Comparison of ENCODE assay signal across 1 cellular context in the genomic region with DNA sequence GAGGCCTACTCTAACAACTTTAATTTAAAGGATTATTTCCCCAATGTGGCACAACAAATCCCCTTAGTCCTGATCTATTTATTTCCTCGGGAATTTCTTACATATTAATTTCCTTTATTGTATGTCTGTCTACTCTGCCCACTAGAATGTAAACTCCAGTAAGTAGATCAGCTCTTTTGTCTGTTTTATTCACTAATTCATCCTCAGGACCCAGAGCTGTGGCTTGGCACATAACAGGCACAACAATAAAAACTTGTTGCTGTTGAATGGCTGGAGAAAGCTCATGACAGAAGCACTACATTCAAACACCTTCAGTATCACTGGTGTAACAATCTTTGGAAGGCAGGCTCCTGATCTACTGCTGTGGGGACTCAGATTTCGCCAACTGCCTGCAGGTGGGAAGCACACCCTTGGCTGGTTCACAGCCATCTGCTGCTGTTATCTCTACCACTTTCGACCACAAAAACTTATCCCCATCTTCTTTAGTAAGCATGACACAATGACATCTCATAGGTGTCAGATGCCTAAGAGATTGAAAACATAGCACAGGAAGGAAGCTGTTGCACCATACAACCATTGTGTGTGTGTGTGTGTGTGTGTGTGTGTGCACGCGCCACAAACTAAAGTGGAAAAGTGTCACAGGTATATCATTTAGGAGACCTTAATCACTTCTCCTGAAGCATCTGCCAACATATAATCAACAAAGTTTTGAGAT.
TF ChIP-seq lines count a peak whose summit lies in the region.

No MANE protein-coding gene starts in this region.

TF ChIP-seq in K562, 482 proteins besides CTCF, POLR2A, EP300 and RAD21 (continued from another document and continues in another):
- TF ChIP-seq, protein P1, sequence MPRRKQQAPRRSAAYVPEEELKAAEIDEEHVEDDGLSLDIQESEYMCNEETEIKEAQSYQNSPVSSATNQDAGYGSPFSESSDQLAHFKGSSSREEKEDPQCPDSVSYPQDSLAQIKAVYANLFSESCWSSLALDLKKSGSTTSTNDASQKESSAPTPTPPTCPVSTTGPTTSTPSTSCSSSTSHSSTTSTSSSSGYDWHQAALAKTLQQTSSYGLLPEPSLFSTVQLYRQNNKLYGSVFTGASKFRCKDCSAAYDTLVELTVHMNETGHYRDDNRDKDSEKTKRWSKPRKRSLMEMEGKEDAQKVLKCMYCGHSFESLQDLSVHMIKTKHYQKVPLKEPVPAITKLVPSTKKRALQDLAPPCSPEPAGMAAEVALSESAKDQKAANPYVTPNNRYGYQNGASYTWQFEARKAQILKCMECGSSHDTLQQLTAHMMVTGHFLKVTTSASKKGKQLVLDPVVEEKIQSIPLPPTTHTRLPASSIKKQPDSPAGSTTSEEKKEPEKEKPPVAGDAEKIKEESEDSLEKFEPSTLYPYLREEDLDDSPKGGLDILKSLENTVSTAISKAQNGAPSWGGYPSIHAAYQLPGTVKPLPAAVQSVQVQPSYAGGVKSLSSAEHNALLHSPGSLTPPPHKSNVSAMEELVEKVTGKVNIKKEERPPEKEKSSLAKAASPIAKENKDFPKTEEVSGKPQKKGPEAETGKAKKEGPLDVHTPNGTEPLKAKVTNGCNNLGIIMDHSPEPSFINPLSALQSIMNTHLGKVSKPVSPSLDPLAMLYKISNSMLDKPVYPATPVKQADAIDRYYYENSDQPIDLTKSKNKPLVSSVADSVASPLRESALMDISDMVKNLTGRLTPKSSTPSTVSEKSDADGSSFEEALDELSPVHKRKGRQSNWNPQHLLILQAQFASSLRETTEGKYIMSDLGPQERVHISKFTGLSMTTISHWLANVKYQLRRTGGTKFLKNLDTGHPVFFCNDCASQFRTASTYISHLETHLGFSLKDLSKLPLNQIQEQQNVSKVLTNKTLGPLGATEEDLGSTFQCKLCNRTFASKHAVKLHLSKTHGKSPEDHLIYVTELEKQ (CRISPR knock-in tag; IDR thresholded peaks at IDR 0.05) = peak; percentile 53; the same call in 1 of the 2 replicates
- peak; percentile 78 for TF ChIP-seq CHD4 (IDR thresholded peaks at IDR 0.05; ENCODE audit: insufficient read depth, insufficient replicate concordance, low read depth, low read length, poor library complexity, severe bottlenecking)
- peak; percentile 81 for TF ChIP-seq BHLHE40 (IDR thresholded peaks at IDR 0.05; ENCODE audit: low read length)
- TF ChIP-seq PBX2 (CRISPR knock-in tag; IDR thresholded peaks at IDR 0.05; ENCODE audit: low read depth) = no peak
- TF ChIP-seq PBX2 (tag; conservative IDR thresholded peaks at IDR 0.05; ENCODE audit: low read depth) = peak; percentile 42
- no peak for TF ChIP-seq XRCC4 (IDR thresholded peaks at IDR 0.05; ENCODE audit: extremely low read depth, insufficient read depth, insufficient read length)
- peak; percentile 96 for TF ChIP-seq MECOM (CRISPR knock-in tag; IDR thresholded peaks at IDR 0.05)
- TF ChIP-seq ZNF311 (CRISPR knock-in tag; IDR thresholded peaks at IDR 0.05) = peak; percentile 83
- TF ChIP-seq TEAD4 (IDR thresholded peaks at IDR 0.05; ENCODE audit: low read length) = peak; percentile 99
- TF ChIP-seq TEAD4 (CRISPR knock-in tag; IDR thresholded peaks at IDR 0.05; ENCODE audit: borderline replicate concordance) = no peak
- peak; percentile 90 for TF ChIP-seq HBP1 (CRISPR knock-in tag; IDR thresholded peaks at IDR 0.05)
- no peak for TF ChIP-seq NR2C1 (IDR thresholded peaks at IDR 0.05)
- TF ChIP-seq NR2C1 (tag; IDR thresholded peaks at IDR 0.05) = peak; percentile 70
- TF ChIP-seq RBM39 (optimal IDR thresholded peaks at IDR 0.05; ENCODE audit: low read depth, low read length) = no peak
- TF ChIP-seq RBBP5 (IDR thresholded peaks at IDR 0.05; ENCODE audit: borderline replicate concordance, insufficient read depth, low read length, poor library complexity, severe bottlenecking) = peak; percentile 78
- TF ChIP-seq DEAF1 (CRISPR knock-in tag; IDR thresholded peaks at IDR 0.05) = peak; percentile 32; the same call in 1 of the 2 replicates
- TF ChIP-seq ZNF354B (CRISPR knock-in tag; IDR thresholded peaks at IDR 0.05) = peak; percentile 5; the same call in 1 of the 2 replicates
- peak; percentile 89 for TF ChIP-seq CEBPB (tag; IDR thresholded peaks at IDR 0.05)
- TF ChIP-seq YY1 (IDR thresholded peaks at IDR 0.05; ENCODE audit: borderline replicate concordance in 1 of 3, control insufficient read depth in 1 of 3, extremely low read depth in 1 of 3, insufficient read depth in 3 of 3, insufficient read length in 1 of 3, insufficient replicate concordance in 2 of 3, low read depth in 1 of 3, low read length in 2 of 3) = no peak
- TF ChIP-seq, protein P2, sequence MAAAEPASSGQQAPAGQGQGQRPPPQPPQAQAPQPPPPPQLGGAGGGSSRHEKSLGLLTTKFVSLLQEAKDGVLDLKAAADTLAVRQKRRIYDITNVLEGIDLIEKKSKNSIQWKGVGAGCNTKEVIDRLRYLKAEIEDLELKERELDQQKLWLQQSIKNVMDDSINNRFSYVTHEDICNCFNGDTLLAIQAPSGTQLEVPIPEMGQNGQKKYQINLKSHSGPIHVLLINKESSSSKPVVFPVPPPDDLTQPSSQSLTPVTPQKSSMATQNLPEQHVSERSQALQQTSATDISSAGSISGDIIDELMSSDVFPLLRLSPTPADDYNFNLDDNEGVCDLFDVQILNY (CRISPR knock-in tag; IDR thresholded peaks at IDR 0.05) = peak; percentile 51
- TF ChIP-seq ZNF586 (CRISPR knock-in tag; conservative IDR thresholded peaks at IDR 0.05) = 0 out of 2 replicates have a peak, but pooled peaks have one; percentile 36
- TF ChIP-seq CREBBP (IDR thresholded peaks at IDR 0.05; ENCODE audit: low read depth, low read length) = no peak
- 0 out of 2 replicates have a peak, but pooled peaks have one; percentile 45 for TF ChIP-seq BCL6 (CRISPR knock-in tag; IDR thresholded peaks at IDR 0.05)
- peak; percentile 90 for TF ChIP-seq MEIS2 (IDR thresholded peaks at IDR 0.05; ENCODE audit: partially characterized antibody)
- no peak for TF ChIP-seq ZNF224 (CRISPR knock-in tag; IDR thresholded peaks at IDR 0.05)
- 0 out of 2 replicates have a peak, but pooled peaks have one; percentile 19 for TF ChIP-seq SMARCE1 (IDR thresholded peaks at IDR 0.05)
- peak; percentile 74; the same call in 1 of the 2 replicates for TF ChIP-seq ZBTB17 (CRISPR knock-in tag; IDR thresholded peaks at IDR 0.05)
- peak; percentile 98 for TF ChIP-seq SOX6 (IDR thresholded peaks at IDR 0.05)
- TF ChIP-seq ZNF184 (CRISPR knock-in tag; IDR thresholded peaks at IDR 0.05) = no peak
- peak; percentile 66; the same call in 1 of the 2 replicates for TF ChIP-seq MTA3 (IDR thresholded peaks at IDR 0.05; ENCODE audit: borderline replicate concordance)
- TF ChIP-seq IRF9 (tag; IDR thresholded peaks at IDR 0.05) = peak; percentile 86
- TF ChIP-seq ZNF696 (CRISPR knock-in tag; conservative IDR thresholded peaks at IDR 0.05) = 0 out of 2 replicates have a peak, but pooled peaks have one; percentile 32
- peak; percentile 94 for TF ChIP-seq CREB3 (tag; conservative IDR thresholded peaks at IDR 0.05; ENCODE audit: low read depth)
- peak; percentile 69 for TF ChIP-seq CREB3L1 (IDR thresholded peaks at IDR 0.05; ENCODE audit: borderline replicate concordance, low read depth)
- peak; percentile 61; the same call in 1 of the 2 replicates for TF ChIP-seq ZNF444 (CRISPR knock-in tag; IDR thresholded peaks at IDR 0.05)
- no peak for TF ChIP-seq PCBP2 (IDR thresholded peaks at IDR 0.05; ENCODE audit: low read depth, low read length, poor library complexity, severe bottlenecking)
- TF ChIP-seq CHD2 (IDR thresholded peaks at IDR 0.05; ENCODE audit: low read depth, low read length) = peak; percentile 39; the same call in 1 of the 2 replicates
- peak; percentile 33 to 65; a peak in 3 of 4 replicates for TF ChIP-seq FOXK2 (conservative IDR thresholded peaks at IDR 0.05 in 1 of 2, IDR thresholded peaks at IDR 0.05 in 1 of 2; ENCODE audit: low read depth in 2 of 2)
- peak; percentile 55; the same call in 1 of the 2 replicates for TF ChIP-seq ATF4 (CRISPR knock-in tag; IDR thresholded peaks at IDR 0.05)
- peak; percentile 72; the same call in 1 of the 2 replicates for TF ChIP-seq GABPB2 (CRISPR knock-in tag; conservative IDR thresholded peaks at IDR 0.05)
- TF ChIP-seq MAFF (IDR thresholded peaks at IDR 0.05; ENCODE audit: low read length) = peak; percentile 22
- no peak for TF ChIP-seq XRCC3 (IDR thresholded peaks at IDR 0.05)
- TF ChIP-seq FOXJ2 (tag; IDR thresholded peaks at IDR 0.05) = no peak
- TF ChIP-seq HES1 (IDR thresholded peaks at IDR 0.05; ENCODE audit: low read depth) = peak; percentile 95
- TF ChIP-seq CCNT2 (IDR thresholded peaks at IDR 0.05; ENCODE audit: borderline replicate concordance, extremely low read depth, insufficient read length, low read depth, low read length) = peak; percentile 87
- TF ChIP-seq SIRT6 (IDR thresholded peaks at IDR 0.05; ENCODE audit: low read depth, low read length) = peak; percentile 45
- peak; percentile 84 for TF ChIP-seq CREB1 (IDR thresholded peaks at IDR 0.05)
- TF ChIP-seq CREB1 (CRISPR knock-in tag; IDR thresholded peaks at IDR 0.05) = no peak
